Comparison of ENCODE assay signal across 10 cellular contexts in the genomic region with DNA sequence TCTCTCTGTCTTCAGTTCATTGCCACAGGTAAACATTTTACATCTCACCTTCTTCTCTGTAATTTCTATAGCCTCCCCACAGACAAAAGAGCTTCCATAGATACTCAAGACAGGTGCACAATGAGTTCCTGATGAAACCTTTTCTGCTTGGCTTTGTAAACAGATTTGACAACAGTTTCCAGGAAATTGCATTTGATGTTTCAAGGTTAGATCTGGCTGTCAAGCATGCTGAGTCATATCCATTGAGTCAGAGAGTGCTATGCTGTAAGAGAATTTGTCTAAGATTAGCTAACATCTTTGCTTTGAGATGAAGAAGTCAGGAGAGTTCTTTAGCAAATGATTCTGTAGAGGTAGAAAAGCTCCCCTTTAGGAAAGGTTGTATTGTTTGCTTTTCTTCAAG. TPM values are rescaled to one million over a fixed set of nuclear protein-coding genes. Genes with fewer than 3 reads are reported as not detected.
DNase-seq lines count a peak whose midpoint lies in the region; ATAC-seq and TF ChIP-seq lines count a peak whose summit lies in the region.
"Had no signal": no experiment of that assay in that cellular context is flagged by ENCODE, and none has a peak within 500 bp of the region (broad histone marks: within the 10 kb centered on the region; RNA-seq: fewer than 3 reads in every experiment).

No MANE protein-coding gene starts in this region.

- H3K4me2 ChIP-seq in mesendoderm (ENCODE audit: low read length), result no peak overlapping the region

- H3K79me1 ChIP-seq in mesendoderm (ENCODE audit: low read length), result no peaks in the 10 kb centered on the region

- H3K36me3 Mint-ChIP-seq in mesothelial cell of epicardium, result no peaks in the 10 kb centered on the region

- H3K27ac ChIP-seq in body of pancreas (peak overlapping the region in 2 of 4 donors; percentile 24 to 48), mesendoderm (ENCODE audit: low read depth, low read length) (no peak overlapping the region)
- H3K27ac ChIP-seq: SJSA1 had no signal

- TF ChIP-seq POLR2A in body of pancreas (IDR thresholded peaks at IDR 0.05), result no peak

- no peaks in the 10 kb centered on the region for H3K9me3 ChIP-seq in body of pancreas
- H3K9me3 ChIP-seq: SJSA1 had no signal

- no peak overlapping the region for H3K56ac ChIP-seq in mesendoderm (ENCODE audit: low read length)

- H3K4me1 ChIP-seq in body of pancreas (peaks cover 14% of the 10 kb centered on the region), mesendoderm (ENCODE audit: control insufficient read depth, low read depth, low read length) (no peaks in the 10 kb centered on the region)
- H3K4me1 ChIP-seq: SJSA1 had no signal

- H3K36me3 ChIP-seq in body of pancreas (replicated peaks in 1 of 2; ENCODE audit: insufficient read depth in 1 of 2, low read depth in 2 of 2) (no peaks in the 10 kb centered on the region), mesendoderm (ENCODE audit: control insufficient read depth, insufficient read depth, low read length) (no peaks in the 10 kb centered on the region)
- H3K36me3 ChIP-seq: SJSA1 had no signal

- no peaks in the 10 kb centered on the region for H3K9me3 Mint-ChIP-seq in mesothelial cell of epicardium

- no peak overlapping the region for H2BK120ac ChIP-seq in mesendoderm (ENCODE audit: low read depth, low read length)

- no peak overlapping the region for H2BK5ac ChIP-seq in mesendoderm (ENCODE audit: low read length)

- H3K27me3 ChIP-seq in body of pancreas (no peaks in the 10 kb centered on the region), mesendoderm (ENCODE audit: insufficient read depth, low read length, poor library complexity) (no peaks in the 10 kb centered on the region)
- H3K27me3 ChIP-seq: SJSA1 had no signal

- peaks cover 17% of the 10 kb centered on the region for H3K4me1 Mint-ChIP-seq in mesothelial cell of epicardium

- H4K5ac ChIP-seq in mesendoderm (ENCODE audit: low read length), result no peak overlapping the region

- H3K4me3 ChIP-seq in body of pancreas (no peak overlapping the region), mesendoderm (ENCODE audit: low read length) (no peak overlapping the region)
- H3K4me3 ChIP-seq: SJSA1 had no signal

- ATAC-seq in body of pancreas, result peak; percentile 85
- no peak for ATAC-seq in HG03520 (IDR thresholded peaks at IDR 0.05; ENCODE audit: unreplicated experiment)
- no peak for ATAC-seq in GM18498 (IDR thresholded peaks at IDR 0.05; ENCODE audit: unreplicated experiment)

- no peak for TF ChIP-seq CTCF in body of pancreas (IDR thresholded peaks at IDR 0.05)
- TF ChIP-seq CTCF in mesothelial cell of epicardium (IDR thresholded peaks at IDR 0.05; ENCODE audit: unreplicated experiment), result no peak

- intact Hi-C loops in body of pancreas (cut with DNase I), result no loop called here

- H2BK15ac ChIP-seq in mesendoderm (replicated peaks; ENCODE audit: low read depth), result no peak overlapping the region

- no peaks in the 10 kb centered on the region for H3K27me3 Mint-ChIP-seq in mesothelial cell of epicardium (ENCODE audit: low read depth)

- H4K8ac ChIP-seq in mesendoderm (ENCODE audit: low read depth, low read length), result no peak overlapping the region

- H2AK5ac ChIP-seq in mesendoderm (ENCODE audit: low read length), result no peak overlapping the region

- H3K9ac ChIP-seq in mesendoderm (ENCODE audit: low read length), result no peak overlapping the region

- H3K27ac Mint-ChIP-seq in mesothelial cell of epicardium, result no peak overlapping the region

- H3K4me3 Mint-ChIP-seq in mesothelial cell of epicardium, result no peak overlapping the region

- no peak overlapping the region for H3K18ac ChIP-seq in mesendoderm (ENCODE audit: low read length)

- no peak overlapping the region for H3K23ac ChIP-seq in mesendoderm (ENCODE audit: low read length)

- H3K79me2 ChIP-seq in mesendoderm (ENCODE audit: control insufficient read depth, insufficient read depth, low read length), result no peaks in the 10 kb centered on the region

- DNase-seq in DMS53 treated with DMSO at 0.1 percent for 48 hours (lab: John Stamatoyannopoulos, UW; ENCODE audit: unreplicated experiment), result peak; percentile 90
- peak; percentile 33 for DNase-seq in NCI-H2107 treated with DMSO at 0.1 percent for 48 hours (lab: John Stamatoyannopoulos, UW; ENCODE audit: unreplicated experiment)
- peak in 1 of 4 donors; percentile 23 for DNase-seq in body of pancreas
- DNase-seq in mesendoderm, result peak; percentile 27
- no peak for DNase-seq in mesothelial cell of epicardium (ENCODE audit: low spot score in 2 of 2, unreplicated experiment in 2 of 2)
- no peak for DNase-seq in activated CD4-positive, alpha-beta T cell treated with anti-CD3 and anti-CD28 coated beads for 1 hour
- DNase-seq: effector CD4-positive, alpha-beta T cell had no signal

- H3K4ac ChIP-seq in mesendoderm (ENCODE audit: low read depth, low read length), result no peak overlapping the region

RNA-seq across cellular contexts. Expression of a gene that starts 40.6 kb away (rescaled TPM):
- total RNA-seq in body of pancreas, result 10 to 100 TPM; 14.2 to 32.9 TPM
- polyA plus RNA-seq in mesendoderm (2013, experiment 1 of 2), result 0.81 TPM
- polyA plus RNA-seq in mesendoderm (2013, experiment 2 of 2), result 1.1 TPM
- 5.5 to 7.2 TPM (median 6.9 TPM) in 3 replicates for total RNA-seq in mesothelial cell of epicardium

Comparison
In these comparisons a context has a peak if more than half of its experiments do, and no peak if none do; other contexts are left out.
1. DNase-seq: peak in DMS53 treated with DMSO at 0.1 percent for 48 hours (single experiment), NCI-H2107 treated with DMSO at 0.1 percent for 48 hours (single experiment) and mesendoderm (single experiment); none in mesothelial cell of epicardium (0 of 2) and activated CD4-positive, alpha-beta T cell treated with anti-CD3 and anti-CD28 coated beads for 1 hour (single experiment).